In genomic region chr6:38671885-38672467, GRCh38 we compare ENCODE assay signal across 8 cellular contexts. TPM values are rescaled to one million over a fixed set of nuclear protein-coding genes. Genes with fewer than 3 reads are reported as not detected.
DNase-seq lines count a peak whose midpoint lies in the region; ATAC-seq and TF ChIP-seq lines count a peak whose summit lies in the region.

No MANE protein-coding gene starts in this region.

- peaks cover 0 to 2% of the 10 kb centered on the region in 2 donors for H3K4me1 ChIP-seq in lung (ENCODE audit: control insufficient read depth in 2 of 2, insufficient read depth in 2 of 2, low read length in 2 of 2)

- 18% methylated on average over 2 of the region's 2 CpGs for WGBS in lung, 2 donors

- H3K27me3 ChIP-seq in MG63 (no peaks in the 10 kb centered on the region), lung (ENCODE audit: control insufficient read depth, insufficient read depth) (no peaks in the 10 kb centered on the region)

- TF ChIP-seq CTCF in coronary artery (IDR thresholded peaks at IDR 0.05), result peak; percentile 54
- TF ChIP-seq CTCF in lung (IDR thresholded peaks at IDR 0.05; ENCODE audit: control extremely low read depth, extremely low read depth), result peak; percentile 60

- no peak overlapping the region for H3K27ac ChIP-seq in coronary artery
- no peak overlapping the region for H3K27ac ChIP-seq in lung (ENCODE audit: low read depth in 1 of 2, low read length in 1 of 2)

- peak; percentile 9 for DNase-seq in stimulated activated CD4-positive, alpha-beta T cell treated with anti-CD3 and anti-CD28 coated beads, Interleukin-1b, Interleukin-23, amount 100 ng/mL, for 48 hours
- DNase-seq in stimulated activated CD4-positive, alpha-beta T cell treated with anti-CD3 and anti-CD28 coated beads, Interleukin-12 subunit alpha, Interleukin-12 subunit beta, amount 100 ng/mL, for 4 hours, result no peak
- DNase-seq in H4 (ENCODE audit: low spot score) (peak; percentile 44), MG63 (peak; percentile 59), T follicular helper cell (ENCODE audit: low read depth) (peak; percentile 1), coronary artery (ENCODE audit: low spot score) (no peak), lung (ENCODE audit: low spot score) (peak; percentile 33)

- H3K4me3 ChIP-seq in MG63 (no peak overlapping the region), coronary artery (no peak overlapping the region), lung (no peak overlapping the region)

- ATAC-seq in lung (ENCODE audit: insufficient read depth, low FRiP score) (peak; percentile 64), HG03520 (IDR thresholded peaks at IDR 0.05; ENCODE audit: unreplicated experiment) (no peak)

- H3K9me3 ChIP-seq in MG63, result no peaks in the 10 kb centered on the region
- no peaks in the 10 kb centered on the region for H3K9me3 ChIP-seq in lung (ENCODE audit: control insufficient read depth in 2 of 2, insufficient read depth in 1 of 2, low read length in 1 of 2)

- peaks cover 24% of the 10 kb centered on the region for H3K36me3 ChIP-seq in MG63
- peaks cover 0 to 5% of the 10 kb centered on the region in 2 donors for H3K36me3 ChIP-seq in lung (ENCODE audit: control insufficient read depth in 2 of 2, insufficient read depth in 2 of 2, low read length in 2 of 2)

RNA-seq across cellular contexts. Expression of gene GLO1, which starts 31.0 kb away (rescaled TPM):
- total RNA-seq in H4 (2014; rRNA removed; shearing (Covaris generic)), result 344 and 365 TPM in 2 replicates
- total RNA-seq in MG63 (2014; rRNA removed; shearing (Covaris generic); ENCODE audit: low replicate concordance), result 1,483 and 2,250 TPM in 2 replicates
- 100 to 1,000 TPM in 1 of 2 donors, 10 to 100 TPM in 1; 62.2 to 131 TPM for total RNA-seq in lung
- polyA plus RNA-seq in lung, result 100 to 1,000 TPM in 1 of 2 donors, 10 to 100 TPM in 1; 54.9 to 116 TPM

RNA-seq across cellular contexts. Expression of gene BTBD9, which starts 32.2 kb away (rescaled TPM):
- total RNA-seq in H4 (2014; rRNA removed; shearing (Covaris generic)), result 7.1 and 10.1 TPM in 2 replicates
- total RNA-seq in MG63 (2014; rRNA removed; shearing (Covaris generic); ENCODE audit: low replicate concordance), result 4.5 and 14.2 TPM in 2 replicates
- 10 to 100 TPM; 44.2 to 73.9 TPM for total RNA-seq in lung
- polyA plus RNA-seq in lung, result 10 to 100 TPM in 1 of 2 donors, 1 to 10 TPM in 1; 8.7 to 12.5 TPM

RNA-seq across cellular contexts. Expression of gene DNAH8, which starts 43.1 kb away (rescaled TPM):
- total RNA-seq in H4 (2014; rRNA removed; shearing (Covaris generic)), result not detected in 2 replicates
- 1.2 TPM in 1 of 2 replicates, not detected in the other for total RNA-seq in MG63 (2014; rRNA removed; shearing (Covaris generic); ENCODE audit: low replicate concordance)
- total RNA-seq in lung, result under 1 TPM; 0.20 to 0.37 TPM
- under 1 TPM; 0.01 to 0.02 TPM for polyA plus RNA-seq in lung

Comparison
In these comparisons a context has a peak if more than half of its experiments do, and no peak if none do; other contexts are left out.
1. DNase-seq: peak in stimulated activated CD4-positive, alpha-beta T cell treated with anti-CD3 and anti-CD28 coated beads, Interleukin-1b, Interleukin-23, amount 100 ng/mL, for 48 hours (single experiment), H4 (single experiment), MG63 (single experiment), T follicular helper cell (single experiment) and lung (single experiment); none in stimulated activated CD4-positive, alpha-beta T cell treated with anti-CD3 and anti-CD28 coated beads, Interleukin-12 subunit alpha, Interleukin-12 subunit beta, amount 100 ng/mL, for 4 hours (single experiment) and coronary artery (single experiment).